ENCODE assay signal across 8 cellular contexts in genomic region chr3:172562881-172563835, GRCh38. TPM values are rescaled to one million over a fixed set of nuclear protein-coding genes. Genes with fewer than 3 reads are reported as not detected.
DNase-seq lines count a peak whose midpoint lies in the region; ATAC-seq and TF ChIP-seq lines count a peak whose summit lies in the region.

No MANE protein-coding gene starts in this region.

- no peaks in the 10 kb centered on the region for H3K9me3 ChIP-seq in gastrocnemius medialis

- peak overlapping the region; percentile 85 for H3K27ac Mint-ChIP-seq in activated CD4-positive, alpha-beta T cell treated with anti-CD3 and anti-CD28 coated beads, Interleukin-2, amount 10 ng/mL, durations not matched to agents 24 days and 14 days

- H3K4me1 ChIP-seq in foreskin keratinocyte (peaks cover 36% of the 10 kb centered on the region), gastrocnemius medialis (peaks cover 15 to 16% of the 10 kb centered on the region in 2 donors)

- DNase-seq in A172 (ENCODE audit: low spot score) (peak; percentile 87), HS-5 (ENCODE audit: low read depth) (peak; percentile 37), foreskin keratinocyte (peak; percentile 80 to 81), gastrocnemius medialis (peak in 1 of 2 donors; percentile 20), NCI-H2081 (lab: John Stamatoyannopoulos, UW) (no peak), hepatic stellate cell (ENCODE audit: low spot score) (no peak)
- DNase-seq in activated CD4-positive, alpha-beta T cell treated with anti-CD3 and anti-CD28 coated beads, Interleukin-2, amount 10 ng/mL, durations not matched to agents 24 days and 14 days, result peak; percentile 79

- in situ Hi-C loops in gastrocnemius medialis (cut with MboI; ENCODE audit: low sequenced_read_pairs in 4 of 4), result no loop called here

- H3K9me3 Mint-ChIP-seq in activated CD4-positive, alpha-beta T cell treated with anti-CD3 and anti-CD28 coated beads, Interleukin-2, amount 10 ng/mL, durations not matched to agents 24 days and 14 days, result peaks cover 3% of the 10 kb centered on the region

- no peaks in the 10 kb centered on the region for H3K36me3 ChIP-seq in gastrocnemius medialis

- TF ChIP-seq CTCF in foreskin keratinocyte (conservative IDR thresholded peaks at IDR 0.05) (no peak), gastrocnemius medialis (IDR thresholded peaks at IDR 0.05 in 4 of 5, conservative IDR thresholded peaks at IDR 0.05 in 1 of 5) (no peak)

- peak overlapping the region in 3 of 4 donors; percentile 7 to 31 (median 14) for H3K4me3 ChIP-seq in gastrocnemius medialis

- intact Hi-C loops in activated CD4-positive, alpha-beta T cell treated with anti-CD3 and anti-CD28 coated beads, Interleukin-2, amount 10 ng/mL, durations not matched to agents 24 days and 14 days (cut with micrococcal nuclease), result loop anchor here (1.0 to 2.0 kb wide), 7 partner anchors 13 to 45 kb away; partner anchors contain the start of gene TNFSF10
- intact Hi-C loops in gastrocnemius medialis (cut with DNase I; ENCODE audit: low total_unique reads), result loop anchor here (5.0 kb wide), 1 partner anchor 41 kb away; the partner anchor contains the start of gene TNFSF10

- H3K27me3 Mint-ChIP-seq in activated CD4-positive, alpha-beta T cell treated with anti-CD3 and anti-CD28 coated beads, Interleukin-2, amount 10 ng/mL, durations not matched to agents 24 days and 14 days, result no peaks in the 10 kb centered on the region

- H3K27ac ChIP-seq in foreskin keratinocyte (peak overlapping the region; percentile 97), gastrocnemius medialis (peak overlapping the region; percentile 67 to 77 (median 74))

- ATAC-seq in GM18870 (IDR thresholded peaks at IDR 0.05; ENCODE audit: unreplicated experiment) (peak; percentile 54), foreskin keratinocyte (peak; percentile 80), gastrocnemius medialis (peak; percentile 83 to 84)

- peaks cover 42% of the 10 kb centered on the region for H3K4me1 Mint-ChIP-seq in activated CD4-positive, alpha-beta T cell treated with anti-CD3 and anti-CD28 coated beads, Interleukin-2, amount 10 ng/mL, durations not matched to agents 24 days and 14 days

- H3K27me3 ChIP-seq in foreskin keratinocyte, result no peaks in the 10 kb centered on the region
- no peaks in the 10 kb centered on the region for H3K27me3 ChIP-seq in gastrocnemius medialis

- peak overlapping the region; percentile 65 for H3K4me3 Mint-ChIP-seq in activated CD4-positive, alpha-beta T cell treated with anti-CD3 and anti-CD28 coated beads, Interleukin-2, amount 10 ng/mL, durations not matched to agents 24 days and 14 days

- H3K36me3 Mint-ChIP-seq in activated CD4-positive, alpha-beta T cell treated with anti-CD3 and anti-CD28 coated beads, Interleukin-2, amount 10 ng/mL, durations not matched to agents 24 days and 14 days (ENCODE audit: low read depth), result peaks cover 10% of the 10 kb centered on the region

- peak in 1 of 2 donors; percentile 38 for TF ChIP-seq POLR2A in gastrocnemius medialis (IDR thresholded peaks at IDR 0.05)

RNA-seq across cellular contexts. Expression of gene TNFSF10, which starts 39.9 kb away (rescaled TPM):
- 0.46 and 0.79 TPM in 2 replicates for total RNA-seq in A172 (2014; rRNA removed; shearing (Covaris generic))
- total RNA-seq in activated CD4-positive, alpha-beta T cell treated with anti-CD3 and anti-CD28 coated beads, Interleukin-2, amount 10 ng/mL, durations not matched to agents 24 days and 14 days, result 71.5 and 77.5 TPM in 2 replicates
- total RNA-seq in foreskin keratinocyte (8.5 and 16.7 TPM in 2 replicates), gastrocnemius medialis (10 to 100 TPM; 10.2 to 32.8 (median 24.3) TPM)
- 6.7 and 11.0 TPM in 2 replicates for polyA plus RNA-seq in foreskin keratinocyte

Comparison
In these comparisons a context has a peak if more than half of its experiments do, and no peak if none do; other contexts are left out.
1. DNase-seq: peak in A172 (single experiment), HS-5 (single experiment), activated CD4-positive, alpha-beta T cell treated with anti-CD3 and anti-CD28 coated beads, Interleukin-2, amount 10 ng/mL, durations not matched to agents 24 days and 14 days (single experiment) and foreskin keratinocyte (2 of 2); none in NCI-H2081 (0 of 2) and hepatic stellate cell (single experiment).
2. Peak in every context shown above with its lines, with median percentiles within 50 percentile points of each other: ATAC-seq.